1 cellular context compared by ENCODE assay signal in the genomic region with DNA sequence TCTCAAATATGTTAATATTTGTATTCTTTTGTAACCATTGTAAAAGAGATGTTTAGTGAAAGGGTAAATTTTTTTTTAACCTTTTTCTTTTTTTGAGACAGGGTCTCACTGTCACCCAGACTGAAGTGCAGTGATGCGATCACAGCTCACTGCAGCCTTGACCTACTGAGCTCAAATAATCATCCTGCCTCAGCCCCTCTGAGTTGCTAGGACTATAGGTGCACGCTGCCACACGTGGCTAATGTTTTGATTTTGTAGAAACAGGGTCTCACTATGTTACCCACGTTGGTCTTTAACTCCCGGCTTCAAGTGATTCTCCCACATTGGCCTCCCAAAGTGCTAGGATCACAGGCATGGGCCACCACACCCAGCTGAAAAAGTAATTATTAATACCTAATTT.
A peak's percentile ranks its signal among the peaks of the same experiment; 100 is the strongest.
TF ChIP-seq lines count a peak whose summit lies in the region.

No MANE protein-coding gene starts in this region.

TF ChIP-seq in HepG2, 621 proteins besides CTCF, POLR2A, EP300 and RAD21 (continued from another document and continues in another):
- TF ChIP-seq ZNF281 (CRISPR knock-in tag; IDR thresholded peaks at IDR 0.05; ENCODE audit: borderline replicate concordance) (no peak), KMT2B (CRISPR knock-in tag; IDR thresholded peaks at IDR 0.05) (no peak), KAT7 (CRISPR knock-in tag; IDR thresholded peaks at IDR 0.05; ENCODE audit: borderline replicate concordance) (no peak), PBX2 (CRISPR knock-in tag; IDR thresholded peaks at IDR 0.05) (no peak), NONO (IDR thresholded peaks at IDR 0.05) (no peak), NONO (CRISPR knock-in tag; conservative IDR thresholded peaks at IDR 0.05) (no peak), MAZ (IDR thresholded peaks at IDR 0.05; ENCODE audit: borderline replicate concordance, low read depth, low read length) (no peak), MAZ (CRISPR knock-in tag; IDR thresholded peaks at IDR 0.05; ENCODE audit: low read depth) (no peak), FOSL2 (CRISPR knock-in tag; IDR thresholded peaks at IDR 0.05) (0 out of 2 replicates have a peak, but pooled peaks have one; percentile 25), KDM3A (CRISPR knock-in tag; IDR thresholded peaks at IDR 0.05; ENCODE audit: low read depth) (0 out of 2 replicates have a peak, but pooled peaks have one; percentile 2), ZNF264 (CRISPR knock-in tag; IDR thresholded peaks at IDR 0.05) (peak; percentile 38; the same call in 1 of the 2 replicates), SMARCE1 (IDR thresholded peaks at IDR 0.05; ENCODE audit: borderline replicate concordance) (no peak), GLI4 (CRISPR knock-in tag; IDR thresholded peaks at IDR 0.05; ENCODE audit: borderline replicate concordance) (no peak), REPIN1 (CRISPR knock-in tag; IDR thresholded peaks at IDR 0.05; ENCODE audit: borderline replicate concordance, low read depth) (no peak), PHF21A (CRISPR knock-in tag; IDR thresholded peaks at IDR 0.05) (no peak), IKZF4 (CRISPR knock-in tag; IDR thresholded peaks at IDR 0.05; ENCODE audit: borderline replicate concordance, low read depth, not compliant biosample characterization) (no peak), TOPORS (CRISPR knock-in tag; IDR thresholded peaks at IDR 0.05) (no peak), FOXA1 (IDR thresholded peaks at IDR 0.05) (no peak), FOXA1 (CRISPR knock-in tag; IDR thresholded peaks at IDR 0.05) (no peak), RORA (CRISPR knock-in tag; IDR thresholded peaks at IDR 0.05) (no peak), SATB2 (CRISPR knock-in tag; IDR thresholded peaks at IDR 0.05) (no peak), ZNF10 (CRISPR knock-in tag; IDR thresholded peaks at IDR 0.05; ENCODE audit: borderline replicate concordance, low read depth) (no peak), CC2D1A (CRISPR knock-in tag; IDR thresholded peaks at IDR 0.05) (no peak), SMC3 (IDR thresholded peaks at IDR 0.05; ENCODE audit: low read length) (no peak), PPARG (CRISPR knock-in tag; conservative IDR thresholded peaks at IDR 0.05) (0 out of 2 replicates have a peak, but pooled peaks have one; percentile 10), KMT2A (CRISPR knock-in tag; IDR thresholded peaks at IDR 0.05) (no peak), MBD4 (IDR thresholded peaks at IDR 0.05; ENCODE audit: borderline replicate concordance, low read length) (no peak), ZMAT3 (CRISPR knock-in tag; conservative IDR thresholded peaks at IDR 0.05) (no peak), GATA4 (IDR thresholded peaks at IDR 0.05; ENCODE audit: borderline replicate concordance, low read depth) (no peak), AGO2 (optimal IDR thresholded peaks at IDR 0.05; ENCODE audit: low read depth, low read length) (no peak), ZSCAN12 (CRISPR knock-in tag; IDR thresholded peaks at IDR 0.05) (no peak), ZIK1 (CRISPR knock-in tag; IDR thresholded peaks at IDR 0.05; ENCODE audit: borderline replicate concordance, low read depth) (no peak), HMGA1 (CRISPR knock-in tag; conservative IDR thresholded peaks at IDR 0.05) (no peak), EED (CRISPR knock-in tag; IDR thresholded peaks at IDR 0.05) (no peak), MEF2D (CRISPR knock-in tag; IDR thresholded peaks at IDR 0.05) (no peak), SSRP1 (CRISPR knock-in tag; IDR thresholded peaks at IDR 0.05) (no peak), SRSF9 (IDR thresholded peaks at IDR 0.05; ENCODE audit: borderline replicate concordance, insufficient read depth, low read depth, low read length, poor library complexity, severe bottlenecking) (no peak), BHLHE40 (IDR thresholded peaks at IDR 0.05; ENCODE audit: low read length) (no peak), ZNF232 (CRISPR knock-in tag; IDR thresholded peaks at IDR 0.05; ENCODE audit: borderline replicate concordance) (no peak), HES4 (CRISPR knock-in tag; IDR thresholded peaks at IDR 0.05; ENCODE audit: borderline replicate concordance) (no peak), NR1H2 (CRISPR knock-in tag; IDR thresholded peaks at IDR 0.05; ENCODE audit: borderline replicate concordance, low read depth) (no peak), ZNF891 (CRISPR knock-in tag; IDR thresholded peaks at IDR 0.05) (no peak), MLXIP (CRISPR knock-in tag; IDR thresholded peaks at IDR 0.05; ENCODE audit: borderline replicate concordance) (no peak), MAX (IDR thresholded peaks at IDR 0.05) (peak; percentile 56; the same call in 1 of the 2 replicates), ADNP (CRISPR knock-in tag; IDR thresholded peaks at IDR 0.05) (no peak), HOXA3 (CRISPR knock-in tag; IDR thresholded peaks at IDR 0.05) (0 out of 2 replicates have a peak, but pooled peaks have one; percentile 31), HNF4A (CRISPR knock-in tag; IDR thresholded peaks at IDR 0.05) (peak; percentile 74), BORCS8-MEF2B (CRISPR knock-in tag; IDR thresholded peaks at IDR 0.05) (no peak), EZH2 (conservative IDR thresholded peaks at IDR 0.05; ENCODE audit: low read depth, low read length) (no peak), XBP1 (CRISPR knock-in tag; IDR thresholded peaks at IDR 0.05) (no peak), SPEN (CRISPR knock-in tag; IDR thresholded peaks at IDR 0.05; ENCODE audit: low read depth) (no peak)
- TF ChIP-seq, protein P1, sequence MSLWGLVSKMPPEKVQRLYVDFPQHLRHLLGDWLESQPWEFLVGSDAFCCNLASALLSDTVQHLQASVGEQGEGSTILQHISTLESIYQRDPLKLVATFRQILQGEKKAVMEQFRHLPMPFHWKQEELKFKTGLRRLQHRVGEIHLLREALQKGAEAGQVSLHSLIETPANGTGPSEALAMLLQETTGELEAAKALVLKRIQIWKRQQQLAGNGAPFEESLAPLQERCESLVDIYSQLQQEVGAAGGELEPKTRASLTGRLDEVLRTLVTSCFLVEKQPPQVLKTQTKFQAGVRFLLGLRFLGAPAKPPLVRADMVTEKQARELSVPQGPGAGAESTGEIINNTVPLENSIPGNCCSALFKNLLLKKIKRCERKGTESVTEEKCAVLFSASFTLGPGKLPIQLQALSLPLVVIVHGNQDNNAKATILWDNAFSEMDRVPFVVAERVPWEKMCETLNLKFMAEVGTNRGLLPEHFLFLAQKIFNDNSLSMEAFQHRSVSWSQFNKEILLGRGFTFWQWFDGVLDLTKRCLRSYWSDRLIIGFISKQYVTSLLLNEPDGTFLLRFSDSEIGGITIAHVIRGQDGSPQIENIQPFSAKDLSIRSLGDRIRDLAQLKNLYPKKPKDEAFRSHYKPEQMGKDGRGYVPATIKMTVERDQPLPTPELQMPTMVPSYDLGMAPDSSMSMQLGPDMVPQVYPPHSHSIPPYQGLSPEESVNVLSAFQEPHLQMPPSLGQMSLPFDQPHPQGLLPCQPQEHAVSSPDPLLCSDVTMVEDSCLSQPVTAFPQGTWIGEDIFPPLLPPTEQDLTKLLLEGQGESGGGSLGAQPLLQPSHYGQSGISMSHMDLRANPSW (CRISPR knock-in tag; IDR thresholded peaks at IDR 0.05; ENCODE audit: borderline replicate concordance) = no peak
- TF ChIP-seq, protein P2, sequence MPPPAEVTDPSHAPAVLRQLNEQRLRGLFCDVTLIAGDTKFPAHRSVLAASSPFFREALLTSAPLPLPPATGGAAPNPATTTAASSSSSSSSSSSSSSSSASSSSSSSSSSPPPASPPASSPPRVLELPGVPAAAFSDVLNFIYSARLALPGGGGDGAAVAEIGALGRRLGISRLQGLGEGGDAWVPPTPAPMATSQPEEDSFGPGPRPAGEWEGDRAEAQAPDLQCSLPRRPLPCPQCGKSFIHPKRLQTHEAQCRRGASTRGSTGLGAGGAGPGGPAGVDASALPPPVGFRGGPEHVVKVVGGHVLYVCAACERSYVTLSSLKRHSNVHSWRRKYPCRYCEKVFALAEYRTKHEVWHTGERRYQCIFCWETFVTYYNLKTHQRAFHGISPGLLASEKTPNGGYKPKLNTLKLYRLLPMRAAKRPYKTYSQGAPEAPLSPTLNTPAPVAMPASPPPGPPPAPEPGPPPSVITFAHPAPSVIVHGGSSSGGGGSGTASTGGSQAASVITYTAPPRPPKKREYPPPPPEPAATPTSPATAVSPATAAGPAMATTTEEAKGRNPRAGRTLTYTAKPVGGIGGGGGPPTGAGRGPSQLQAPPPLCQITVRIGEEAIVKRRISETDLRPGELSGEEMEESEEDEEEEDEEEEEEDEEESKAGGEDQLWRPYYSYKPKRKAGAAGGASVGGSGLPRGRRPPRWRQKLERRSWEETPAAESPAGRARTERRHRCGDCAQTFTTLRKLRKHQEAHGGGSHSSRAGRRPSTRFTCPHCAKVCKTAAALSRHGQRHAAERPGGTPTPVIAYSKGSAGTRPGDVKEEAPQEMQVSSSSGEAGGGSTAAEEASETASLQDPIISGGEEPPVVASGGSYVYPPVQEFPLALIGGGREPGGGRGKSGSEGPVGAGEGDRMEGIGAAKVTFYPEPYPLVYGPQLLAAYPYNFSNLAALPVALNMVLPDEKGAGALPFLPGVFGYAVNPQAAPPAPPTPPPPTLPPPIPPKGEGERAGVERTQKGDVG (CRISPR knock-in tag; IDR thresholded peaks at IDR 0.05; ENCODE audit: borderline replicate concordance) = no peak
- TF ChIP-seq, protein P3, sequence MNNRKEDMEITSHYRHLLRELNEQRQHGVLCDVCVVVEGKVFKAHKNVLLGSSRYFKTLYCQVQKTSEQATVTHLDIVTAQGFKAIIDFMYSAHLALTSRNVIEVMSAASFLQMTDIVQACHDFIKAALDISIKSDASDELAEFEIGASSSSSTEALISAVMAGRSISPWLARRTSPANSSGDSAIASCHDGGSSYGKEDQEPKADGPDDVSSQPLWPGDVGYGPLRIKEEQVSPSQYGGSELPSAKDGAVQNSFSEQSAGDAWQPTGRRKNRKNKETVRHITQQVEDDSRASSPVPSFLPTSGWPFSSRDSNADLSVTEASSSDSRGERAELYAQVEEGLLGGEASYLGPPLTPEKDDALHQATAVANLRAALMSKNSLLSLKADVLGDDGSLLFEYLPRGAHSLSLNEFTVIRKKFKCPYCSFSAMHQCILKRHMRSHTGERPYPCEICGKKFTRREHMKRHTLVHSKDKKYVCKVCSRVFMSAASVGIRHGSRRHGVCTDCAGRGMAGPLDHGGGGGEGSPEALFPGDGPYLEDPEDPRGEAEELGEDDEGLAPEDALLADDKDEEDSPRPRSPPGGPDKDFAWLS (CRISPR knock-in tag; IDR thresholded peaks at IDR 0.05; ENCODE audit: borderline replicate concordance) = no peak
